Comparison of ENCODE assay signal across 1 cellular context in the genomic region with DNA sequence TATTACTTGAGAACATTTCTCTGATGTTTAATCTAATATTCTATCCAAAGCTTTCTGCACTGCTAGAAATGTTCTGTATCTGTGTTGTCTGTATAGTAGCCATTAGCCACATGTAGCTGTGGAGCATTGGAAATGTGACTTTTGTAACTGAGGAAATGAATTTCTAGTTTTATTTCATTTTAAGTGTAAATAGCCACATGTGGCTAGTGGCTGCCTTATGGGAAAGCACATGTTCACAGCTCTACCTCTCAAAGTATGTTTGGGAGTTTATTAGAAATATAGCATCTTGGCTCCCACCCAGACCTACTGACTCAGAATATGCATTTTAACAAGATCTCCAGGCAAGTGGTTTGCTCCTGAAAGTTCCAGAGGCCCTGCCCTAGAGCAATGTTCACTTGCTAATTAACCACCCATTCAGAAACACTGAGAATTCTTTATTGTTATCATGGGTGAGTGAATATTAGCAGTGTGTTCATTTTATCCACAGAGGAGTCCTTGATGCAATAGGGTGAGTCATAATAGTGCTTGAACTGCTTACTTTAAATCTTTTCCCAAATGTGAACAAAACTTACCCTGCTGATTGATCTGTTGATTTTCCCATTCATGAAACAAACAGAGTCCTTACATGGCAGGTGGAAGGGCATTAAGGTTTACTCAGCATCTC.
TF ChIP-seq lines count a peak whose summit lies in the region.

No MANE protein-coding gene starts in this region.

TF ChIP-seq in HepG2, 621 proteins besides CTCF, POLR2A, EP300 and RAD21 (continued from another document):
- TF ChIP-seq ZNF770 (CRISPR knock-in tag; IDR thresholded peaks at IDR 0.05) (no peak), REXO4 (CRISPR knock-in tag; IDR thresholded peaks at IDR 0.05; ENCODE audit: borderline replicate concordance) (no peak), ZNF614 (CRISPR knock-in tag; IDR thresholded peaks at IDR 0.05; ENCODE audit: borderline replicate concordance) (peak; percentile 97), MIER3 (CRISPR knock-in tag; IDR thresholded peaks at IDR 0.05; ENCODE audit: borderline replicate concordance) (peak; percentile 45; the same call in 1 of the 2 replicates), ZNF207 (IDR thresholded peaks at IDR 0.05; ENCODE audit: borderline replicate concordance) (no peak), ZNF510 (CRISPR knock-in tag; IDR thresholded peaks at IDR 0.05; ENCODE audit: low read depth) (no peak)
